ENCODE assay signal across 8 cellular contexts in the genomic region with DNA sequence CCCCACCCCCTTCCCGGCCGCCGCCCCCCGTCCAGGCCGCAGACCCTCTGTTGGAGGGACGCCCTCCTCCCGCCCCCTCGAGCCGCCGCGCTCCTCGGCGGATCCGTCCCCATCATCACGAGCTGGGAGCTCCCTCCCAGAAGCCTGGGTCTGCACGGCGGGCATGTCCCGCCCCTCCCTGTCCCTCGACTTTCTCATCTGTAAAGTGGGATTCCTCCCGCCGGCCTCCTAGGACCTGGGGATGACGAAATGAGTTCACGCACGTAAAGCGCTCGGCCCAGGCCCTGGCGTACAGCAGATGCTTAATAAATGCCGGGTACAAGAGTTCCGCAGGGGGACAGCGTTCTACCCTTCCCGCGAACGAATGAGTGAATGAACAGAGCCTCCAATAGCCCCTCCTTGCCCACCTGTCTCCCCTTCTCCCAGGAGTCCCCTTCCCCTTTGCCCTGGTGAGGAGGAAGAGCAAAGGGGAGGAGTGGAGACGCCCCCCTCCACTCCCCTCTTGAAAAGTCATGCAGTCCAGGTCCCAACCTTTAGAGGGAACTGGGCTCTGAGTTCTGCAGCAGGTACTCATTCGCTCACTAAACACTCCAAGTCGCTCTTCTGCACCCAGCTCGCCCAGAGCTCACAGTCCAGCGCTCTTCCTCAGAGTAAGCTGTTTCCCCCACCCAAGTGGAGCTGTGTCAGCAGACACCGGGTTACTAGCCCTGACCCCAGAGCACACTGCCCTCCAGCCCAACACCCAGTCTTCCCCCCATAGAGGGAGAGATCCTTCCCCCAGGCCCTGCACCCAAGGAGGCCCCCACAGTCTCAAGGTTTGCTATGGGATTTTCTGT. TPM values are rescaled to one million over a fixed set of nuclear protein-coding genes. Genes with fewer than 3 reads are reported as not detected.
A peak's percentile ranks its signal among the peaks of the same experiment; 100 is the strongest.
DNase-seq lines count a peak whose midpoint lies in the region; ATAC-seq and TF ChIP-seq lines count a peak whose summit lies in the region.

No MANE protein-coding gene starts in this region.

- H3K36me3 ChIP-seq in left lung (no peaks in the 10 kb centered on the region), thyroid gland (peaks cover 0 to 8% of the 10 kb centered on the region in 2 donors)

- H3K4me1 Mint-ChIP-seq in activated T-cell treated with anti-CD3 and anti-CD28 coated beads, Interleukin-2, amount 50 U/mL, for 72 hours (ENCODE audit: low read depth), result peaks cover 14% of the 10 kb centered on the region
- H3K4me1 Mint-ChIP-seq in activated naive CD8-positive, alpha-beta T cell treated with anti-CD3 and anti-CD28 coated beads, Interleukin-2, amount 50 U/mL, for 24 hours, result peaks cover 11% of the 10 kb centered on the region

- DNase-seq in activated T-cell treated with anti-CD3 and anti-CD28 coated beads, Interleukin-2, amount 50 U/mL, for 72 hours, result no peak
- no peak for DNase-seq in activated T-cell treated with anti-CD3 and anti-CD28 coated beads, Interleukin-2, amount 50 U/mL, for 1 hour
- no peak for DNase-seq in activated naive CD8-positive, alpha-beta T cell treated with anti-CD3 and anti-CD28 coated beads, Interleukin-2, amount 50 U/mL, for 24 hours
- DNase-seq in left lung (no peak), thyroid gland (peak; percentile 58 to 64), HPDE6-E6E7 (ENCODE audit: extremely low spot score) (no peak), GM19240 (ENCODE audit: insufficient read length, low spot score) (no peak)

- H3K27ac Mint-ChIP-seq in activated T-cell treated with anti-CD3 and anti-CD28 coated beads, Interleukin-2, amount 50 U/mL, for 72 hours, result no peak overlapping the region
- no peak overlapping the region for H3K27ac Mint-ChIP-seq in activated naive CD8-positive, alpha-beta T cell treated with anti-CD3 and anti-CD28 coated beads, Interleukin-2, amount 50 U/mL, for 24 hours

- peak; percentile 4 to 7 for ATAC-seq in activated T-cell treated with anti-CD3 and anti-CD28 coated beads, Interleukin-2, amount 50 U/mL, for 72 hours (replicated peaks in 1 of 2)
- ATAC-seq in activated naive CD8-positive, alpha-beta T cell treated with anti-CD3 and anti-CD28 coated beads, Interleukin-2, amount 50 U/mL, for 24 hours, result no peak
- ATAC-seq in left lung (peak; percentile 9), HG02798 (IDR thresholded peaks at IDR 0.05; ENCODE audit: poor library complexity, unreplicated experiment) (no peak)

- peaks cover 20% of the 10 kb centered on the region for H3K27me3 Mint-ChIP-seq in activated T-cell treated with anti-CD3 and anti-CD28 coated beads, Interleukin-2, amount 50 U/mL, for 72 hours (ENCODE audit: low read depth)
- H3K27me3 Mint-ChIP-seq in activated naive CD8-positive, alpha-beta T cell treated with anti-CD3 and anti-CD28 coated beads, Interleukin-2, amount 50 U/mL, for 24 hours, result peaks cover 27% of the 10 kb centered on the region

- H3K27ac ChIP-seq in left lung, result no peak overlapping the region
- peak overlapping the region; percentile 69 to 81 (median 81) for H3K27ac ChIP-seq in thyroid gland

- peak overlapping the region in 1 of 2 donors; percentile 20 for H3K4me3 ChIP-seq in left lung
- H3K4me3 ChIP-seq in thyroid gland (replicated peaks in 1 of 3), result peak overlapping the region in 1 of 3 donors; percentile 22

- no peaks in the 10 kb centered on the region for H3K36me3 Mint-ChIP-seq in activated T-cell treated with anti-CD3 and anti-CD28 coated beads, Interleukin-2, amount 50 U/mL, for 72 hours (ENCODE audit: insufficient read depth in 2 of 2)
- H3K36me3 Mint-ChIP-seq in activated naive CD8-positive, alpha-beta T cell treated with anti-CD3 and anti-CD28 coated beads, Interleukin-2, amount 50 U/mL, for 24 hours (ENCODE audit: low read depth), result no peaks in the 10 kb centered on the region

- TF ChIP-seq POLR2A in thyroid gland (IDR thresholded peaks at IDR 0.05), result peak in 1 of 2 donors; percentile 24

- H3K4me1 ChIP-seq in left lung (peaks cover 0 to 12% of the 10 kb centered on the region in 2 donors), thyroid gland (peaks cover 38 to 52% of the 10 kb centered on the region in 2 donors)

- intact Hi-C loops in left lung (cut with DNase I), result loop anchor here in 1 of 2 donors (10.0 kb wide), 1 partner anchor 138 kb away; no protein-coding TSS in a partner anchor
- intact Hi-C loops in thyroid gland (cut with DNase I), result no loop called here

- WGBS in thyroid gland, 2 donors, result 17 to 28% methylated on average over 20 to 24 of the region's 39 CpGs

- H3K9me3 Mint-ChIP-seq in activated T-cell treated with anti-CD3 and anti-CD28 coated beads, Interleukin-2, amount 50 U/mL, for 72 hours, result no peaks in the 10 kb centered on the region
- H3K9me3 Mint-ChIP-seq in activated naive CD8-positive, alpha-beta T cell treated with anti-CD3 and anti-CD28 coated beads, Interleukin-2, amount 50 U/mL, for 24 hours, result no peaks in the 10 kb centered on the region

- H3K9me3 ChIP-seq in left lung (no peaks in the 10 kb centered on the region), thyroid gland (no peaks in the 10 kb centered on the region)

- TF ChIP-seq CTCF in left lung (IDR thresholded peaks at IDR 0.05), result no peak
- no peak for TF ChIP-seq CTCF in thyroid gland (IDR thresholded peaks at IDR 0.05)

- peaks cover 4 to 62% of the 10 kb centered on the region in 2 donors for H3K27me3 ChIP-seq in left lung
- H3K27me3 ChIP-seq in thyroid gland, result no peaks in the 10 kb centered on the region

- H3K4me3 Mint-ChIP-seq in activated T-cell treated with anti-CD3 and anti-CD28 coated beads, Interleukin-2, amount 50 U/mL, for 72 hours, result peak overlapping the region; percentile 74 to 88
- peak overlapping the region; percentile 59 for H3K4me3 Mint-ChIP-seq in activated naive CD8-positive, alpha-beta T cell treated with anti-CD3 and anti-CD28 coated beads, Interleukin-2, amount 50 U/mL, for 24 hours

RNA-seq across cellular contexts. Expression of a gene that starts 16.8 kb away (rescaled TPM):
- 1 to 10 TPM; 1.2 to 2.4 TPM for total RNA-seq in activated T-cell treated with anti-CD3 and anti-CD28 coated beads, Interleukin-2, amount 50 U/mL, for 72 hours
- total RNA-seq in left lung (10 to 100 TPM; 20.7 to 44.2 TPM), thyroid gland (100 to 1,000 TPM; 256 to 588 (median 506) TPM)

Comparison
In these comparisons a context has a peak if more than half of its experiments do, and no peak if none do; other contexts are left out.
1. ATAC-seq: peak in activated T-cell treated with anti-CD3 and anti-CD28 coated beads, Interleukin-2, amount 50 U/mL, for 72 hours (2 of 2) and left lung (single experiment); none in activated naive CD8-positive, alpha-beta T cell treated with anti-CD3 and anti-CD28 coated beads, Interleukin-2, amount 50 U/mL, for 24 hours (single experiment) and HG02798 (single experiment).
2. DNase-seq: peak in thyroid gland (2 of 2); none in activated T-cell treated with anti-CD3 and anti-CD28 coated beads, Interleukin-2, amount 50 U/mL, for 72 hours (0 of 2), activated T-cell treated with anti-CD3 and anti-CD28 coated beads, Interleukin-2, amount 50 U/mL, for 1 hour (single experiment), activated naive CD8-positive, alpha-beta T cell treated with anti-CD3 and anti-CD28 coated beads, Interleukin-2, amount 50 U/mL, for 24 hours (single experiment), left lung (0 of 2), HPDE6-E6E7 (single experiment) and GM19240 (single experiment).
3. H3K27ac ChIP-seq: peak in thyroid gland (3 of 3); none in left lung (0 of 2).
4. RNA of a gene that starts 16.8 kb away (total RNA-seq): 256 to 588 TPM in thyroid gland and 20.7 to 44.2 TPM in left lung; 1.2 to 2.4 TPM in activated T-cell treated with anti-CD3 and anti-CD28 coated beads, Interleukin-2, amount 50 U/mL, for 72 hours; every median in the first group is over 4 times any median in the second.